In genomic region chr3:58434511-58434910, GRCh38 we compare ENCODE assay signal across 11 cellular contexts. TPM values are rescaled to one million over a fixed set of nuclear protein-coding genes. Genes with fewer than 3 reads are reported as not detected.
DNase-seq lines count a peak whose midpoint lies in the region; ATAC-seq, FAIRE-seq and TF ChIP-seq lines count a peak whose summit lies in the region.
"Had no signal": no experiment of that assay in that cellular context is flagged by ENCODE, and none has a peak within 500 bp of the region (broad histone marks: within the 10 kb centered on the region; RNA-seq: fewer than 3 reads in every experiment).

No MANE protein-coding gene starts in this region.

- peak overlapping the region; percentile 83 to 89 (median 88) for H3K27ac Mint-ChIP-seq in IgD-negative memory B cell
- no peak overlapping the region for H3K27ac Mint-ChIP-seq in central memory CD8-positive, alpha-beta T cell (ENCODE audit: low read depth)
- peak overlapping the region in 5 of 9 donors; percentile 78 to 97 (median 96) for H3K27ac Mint-ChIP-seq in naive thymus-derived CD4-positive, alpha-beta T cell

- POLR2A ChIA-PET in A549 (lab: Yijun Ruan, JAX) = interaction anchor here (0.6 to 1.6 kb wide), 2 partner anchors 9 to 57 kb away, joined by 3 to 6 read pairs; partner anchors contain the start of gene KCTD6
- POLR2A ChIA-PET in naive thymus-derived CD4-positive, alpha-beta T cell (lab: Charles Lee) = interaction anchor here (2.7 to 3.2 kb wide), 2 partner anchors 57 to 128 kb away, joined by 10 to 18 read pairs; partner anchors contain the start of genes HTD2, KCTD6 and RPP14

- no peak for TF ChIP-seq EP300 in A549 (IDR thresholded peaks at IDR 0.05)

- H3K4me1 ChIP-seq in A549 = peaks cover 21% of the 10 kb centered on the region
- H3K4me1 ChIP-seq in naive thymus-derived CD4-positive, alpha-beta T cell (ENCODE audit: control insufficient read depth in 2 of 2, insufficient read depth in 2 of 2, low read length in 2 of 2) = peaks cover 14 to 15% of the 10 kb centered on the region in 2 donors

- peaks cover 20% of the 10 kb centered on the region in 3 donors for H3K4me1 Mint-ChIP-seq in IgD-negative memory B cell
- H3K4me1 Mint-ChIP-seq in central memory CD8-positive, alpha-beta T cell = peaks cover 27% of the 10 kb centered on the region
- peaks cover 15 to 33% (median 27%) of the 10 kb centered on the region in 7 donors for H3K4me1 Mint-ChIP-seq in naive thymus-derived CD4-positive, alpha-beta T cell

- DNase-seq in A549 (ENCODE audit: low read depth in 1 of 2, low spot score in 1 of 2) = no peak
- no peak for DNase-seq in central memory CD8-positive, alpha-beta T cell (ENCODE audit: low spot score in 2 of 2)
- DNase-seq in naive thymus-derived CD4-positive, alpha-beta T cell = no peak
- DNase-seq in NCI-H1417 treated with DMSO at 0.1 percent for 48 hours (lab: John Stamatoyannopoulos, UW) = no peak
- DNase-seq in RKO (ENCODE audit: low spot score) = no peak
- DNase-seq in dermis blood vessel endothelial cell = no peak
- DNase-seq: cerebellar nuclear complex, NCI-H2029 had no signal

- H3K9me3 ChIP-seq in A549 = no peaks in the 10 kb centered on the region
- no peaks in the 10 kb centered on the region for H3K9me3 ChIP-seq in naive thymus-derived CD4-positive, alpha-beta T cell (ENCODE audit: control insufficient read depth in 2 of 3, low read length in 3 of 3)

- H3K4me2 ChIP-seq in A549 = peak overlapping the region; percentile 73

- CTCF ChIA-PET in A549 (lab: Yijun Ruan, JAX) = interaction anchor here (1.2 kb wide), 1 partner anchor 10 kb away, joined by 3 read pairs; no protein-coding TSS in a partner anchor
- CTCF ChIA-PET in naive thymus-derived CD4-positive, alpha-beta T cell (lab: Charles Lee) = interaction anchor here (0.6 to 1.1 kb wide), 3 partner anchors 29 to 52 kb away, joined by 3 to 4 read pairs (median 3); no protein-coding TSS in a partner anchor

- 89% methylated on average over 11 of the region's 11 CpGs for WGBS in A549 (ENCODE audit: missing lambda C conversion rate)

- TF ChIP-seq CTCF in A549 (IDR thresholded peaks at IDR 0.05) = no peak

- H3K4me3 ChIP-seq in A549 = no peak overlapping the region; the same call in 2 of the 3 replicates
- H3K4me3 ChIP-seq in naive thymus-derived CD4-positive, alpha-beta T cell (ENCODE audit: low read length) = no peak overlapping the region

- no peaks in the 10 kb centered on the region for H3K27me3 Mint-ChIP-seq in IgD-negative memory B cell
- H3K27me3 Mint-ChIP-seq in central memory CD8-positive, alpha-beta T cell = no peaks in the 10 kb centered on the region
- peaks cover 0 to 14% (median 0%) of the 10 kb centered on the region in 5 donors for H3K27me3 Mint-ChIP-seq in naive thymus-derived CD4-positive, alpha-beta T cell

- no peak for TF ChIP-seq RAD21 in A549 (conservative IDR thresholded peaks at IDR 0.05 in 1 of 2, IDR thresholded peaks at IDR 0.05 in 1 of 2)

- intact Hi-C loops in naive thymus-derived CD4-positive, alpha-beta T cell (cut with micrococcal nuclease) = loop anchor here (5.0 kb wide), 2 partner anchors 38 to 1877 kb away; partner anchors contain the start of gene CCDC66 (in 1 of the 2)

- H3K4me3 Mint-ChIP-seq in IgD-negative memory B cell = peak overlapping the region; percentile 21 to 85 (median 46)
- H3K4me3 Mint-ChIP-seq in central memory CD8-positive, alpha-beta T cell = peak overlapping the region; percentile 90
- peak overlapping the region; percentile 2 to 98 (median 93) for H3K4me3 Mint-ChIP-seq in naive thymus-derived CD4-positive, alpha-beta T cell

- H3K27me3 ChIP-seq in naive thymus-derived CD4-positive, alpha-beta T cell (ENCODE audit: control insufficient read depth in 2 of 2, insufficient read depth in 2 of 2, low read length in 2 of 2) = no peaks in the 10 kb centered on the region

- no peaks in the 10 kb centered on the region for H3K9me3 Mint-ChIP-seq in IgD-negative memory B cell
- H3K9me3 Mint-ChIP-seq in central memory CD8-positive, alpha-beta T cell = no peaks in the 10 kb centered on the region
- no peaks in the 10 kb centered on the region for H3K9me3 Mint-ChIP-seq in naive thymus-derived CD4-positive, alpha-beta T cell

- H3K27ac ChIP-seq in A549 = peak overlapping the region in 1 of 2 experiments; percentile 95; a peak in 3 of 6 replicates
- no peak overlapping the region for H3K27ac ChIP-seq in naive thymus-derived CD4-positive, alpha-beta T cell (ENCODE audit: low read depth, low read length)

- H3K36me3 Mint-ChIP-seq in IgD-negative memory B cell = no peaks in the 10 kb centered on the region
- H3K36me3 Mint-ChIP-seq in central memory CD8-positive, alpha-beta T cell (ENCODE audit: insufficient read depth) = peaks cover 30% of the 10 kb centered on the region
- peaks cover 0 to 10% (median 5%) of the 10 kb centered on the region in 5 donors for H3K36me3 Mint-ChIP-seq in naive thymus-derived CD4-positive, alpha-beta T cell

- FAIRE-seq in A549 (lab: Jason Lieb, UNC) = no peak
- FAIRE-seq: islet of Langerhans had no signal

- no peak for ATAC-seq in A549
- ATAC-seq in central memory CD8-positive, alpha-beta T cell (replicated peaks; ENCODE audit: extremely low read depth, poor library complexity, severe bottlenecking) = no peak
- no peak for ATAC-seq in naive thymus-derived CD4-positive, alpha-beta T cell
- no peak for ATAC-seq in HG02798 (IDR thresholded peaks at IDR 0.05; ENCODE audit: poor library complexity, unreplicated experiment)

- TF ChIP-seq POLR2A in A549 (IDR thresholded peaks at IDR 0.05; ENCODE audit: low read length) = no peak

- H3K36me3 ChIP-seq in naive thymus-derived CD4-positive, alpha-beta T cell (ENCODE audit: control insufficient read depth in 2 of 3, insufficient read depth in 3 of 3, low read length in 3 of 3) = peaks cover 13 to 24% (median 22%) of the 10 kb centered on the region in 3 experiments

TF ChIP-seq in A549, 52 proteins besides CTCF, POLR2A, EP300 and RAD21:
- TF ChIP-seq POLR2AphosphoS2 (conservative IDR thresholded peaks at IDR 0.05; ENCODE audit: low read length) (no peak), ATOH8 (CRISPR knock-in tag; IDR thresholded peaks at IDR 0.05; ENCODE audit: low read depth) (no peak), RCOR1 (IDR thresholded peaks at IDR 0.05; ENCODE audit: low read depth, low read length) (no peak), JUN (IDR thresholded peaks at IDR 0.05) (no peak), FOSL2 (IDR thresholded peaks at IDR 0.05) (no peak), FOSL2 (CRISPR knock-in tag; IDR thresholded peaks at IDR 0.05) (no peak), HOXB13 (CRISPR knock-in tag; IDR thresholded peaks at IDR 0.05; ENCODE audit: low read depth) (no peak), HMGXB4 (CRISPR knock-in tag; IDR thresholded peaks at IDR 0.05; ENCODE audit: borderline replicate concordance) (no peak)

RNA-seq across cellular contexts. Expression of gene PDHB, which starts 0.9 kb away (rescaled TPM):
- polyA plus RNA-seq in A549 (2011; rRNA removed) (97.7 and 113 TPM in 2 replicates), A549 (2017; fragmentation: RNase III; extraction: RNeasy Plus Mini Kit Qiagen cat#74134 plus additional on column Dnase treatment) (76.9 to 83.4 TPM (median 82.0 TPM) in 3 replicates), IgD-negative memory B cell (85.8 TPM)
- 50.0 and 51.3 TPM in 2 replicates for polyA plus RNA-seq in A549 (2012; cell fraction: cytosol; rRNA removed)
- polyA plus RNA-seq in A549 (2012; cell fraction: nucleus; rRNA removed) = 17.8 and 24.4 TPM in 2 replicates
- 32.3 and 36.6 TPM in 2 replicates for polyA minus RNA-seq in A549 (2011; rRNA and poly(A)+ RNA removed)
- total RNA-seq in naive thymus-derived CD4-positive, alpha-beta T cell = 10 to 100 TPM; 30.1 to 58.1 (median 54.0) TPM
- polyA plus RNA-seq in naive thymus-derived CD4-positive, alpha-beta T cell = 100 to 1,000 TPM; 106 to 128 TPM
- 130 and 135 TPM in 2 replicates for total RNA-seq in dermis blood vessel endothelial cell

RNA-seq across cellular contexts. Expression of gene KCTD6, which starts 57.4 kb away (rescaled TPM):
- polyA plus RNA-seq in A549 (2011; rRNA removed) = 24.4 and 24.5 TPM in 2 replicates
- 5.2 and 5.8 TPM in 2 replicates for polyA plus RNA-seq in A549 (2012; cell fraction: cytosol; rRNA removed)
- polyA plus RNA-seq in A549 (2012; cell fraction: nucleus; rRNA removed) = 2.4 and 4.7 TPM in 2 replicates
- polyA plus RNA-seq in A549 (2017; fragmentation: RNase III; extraction: RNeasy Plus Mini Kit Qiagen cat#74134 plus additional on column Dnase treatment) = 7.8 to 8.5 TPM (median 8.1 TPM) in 3 replicates
- polyA minus RNA-seq in A549 (2011; rRNA and poly(A)+ RNA removed) = 9.6 and 13.4 TPM in 2 replicates
- polyA plus RNA-seq in IgD-negative memory B cell = 15.5 TPM
- total RNA-seq in naive thymus-derived CD4-positive, alpha-beta T cell = 10 to 100 TPM in 3 of 5 experiments, 1 to 10 TPM in 2; 4.8 to 14.2 (median 10.9) TPM
- 10 to 100 TPM in 1 of 2 donors, 1 to 10 TPM in 1; 4.1 to 10.3 TPM for polyA plus RNA-seq in naive thymus-derived CD4-positive, alpha-beta T cell
- 7.3 and 10.6 TPM in 2 replicates for total RNA-seq in dermis blood vessel endothelial cell
